9 cellular contexts compared by ENCODE assay signal in the genomic region with DNA sequence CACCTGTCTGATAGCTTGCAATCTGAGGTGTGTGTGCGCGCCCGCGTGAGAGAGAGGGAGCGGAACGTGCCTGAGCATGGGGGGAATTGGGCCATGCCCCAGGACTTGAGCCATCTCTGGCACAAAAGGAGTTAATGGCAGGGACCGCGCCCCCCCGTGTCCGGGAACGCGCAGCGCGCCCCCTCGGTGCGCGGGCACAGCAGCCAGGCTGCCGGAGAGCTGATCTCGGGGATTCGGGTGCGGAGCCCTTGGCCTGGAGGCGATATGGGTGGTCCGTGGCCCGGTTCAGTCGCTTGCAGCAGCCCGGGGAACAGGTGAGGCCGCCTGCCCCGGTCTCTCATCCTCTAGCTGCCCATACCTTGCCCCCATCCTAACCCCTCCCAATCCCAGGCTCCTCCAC. TPM values are rescaled to one million over a fixed set of nuclear protein-coding genes. Genes with fewer than 3 reads are reported as not detected.
A peak's percentile ranks its signal among the peaks of the same experiment; 100 is the strongest.
DNase-seq lines count a peak whose midpoint lies in the region; ATAC-seq and TF ChIP-seq lines count a peak whose summit lies in the region.
"Had no signal": no experiment of that assay in that cellular context is flagged by ENCODE, and none has a peak within 500 bp of the region (broad histone marks: within the 10 kb centered on the region; RNA-seq: fewer than 3 reads in every experiment).

Gene NLGN3 (plus strand): TSS at position 191 of the 400 bp plus-strand sequence. CDS start 2,909 bp downstream, outside the sequence.

- ATAC-seq in HCT116 (no peak), HG03342 (IDR thresholded peaks at IDR 0.05; ENCODE audit: unreplicated experiment) (no peak), GM18505 (IDR thresholded peaks at IDR 0.05; ENCODE audit: unreplicated experiment) (no peak)
- no peak for ATAC-seq in naive thymus-derived CD8-positive, alpha-beta T cell

- H3K4me3 ChIP-seq in HCT116 (replicated peaks in 1 of 2; ENCODE audit: low read depth in 1 of 2, low read length in 2 of 2), result no peak within 1 kb of the TSS

- no peak within 1 kb of the TSS for H3K9ac ChIP-seq in HCT116 (ENCODE audit: low read length)

- POLR2A ChIA-PET in HCT116 (lab: Charles Lee), result no interaction called here
- POLR2A ChIA-PET in naive thymus-derived CD8-positive, alpha-beta T cell (lab: Charles Lee), result interaction anchor here (0.6 kb wide), 1 partner anchor 43 kb away, joined by 3 read pairs; no protein-coding TSS in a partner anchor

- H3K27ac ChIP-seq in HCT116 (ENCODE audit: low read depth, low read length), result no peak within 1 kb of the TSS

- H3K27ac Mint-ChIP-seq in endothelial cell (ENCODE audit: unreplicated experiment), result peak within 1 kb of the TSS; percentile 42
- peak within 1 kb of the TSS; percentile 52 to 86 (median 75) for H3K27ac Mint-ChIP-seq in naive thymus-derived CD8-positive, alpha-beta T cell

- TF ChIP-seq POLR2A in HCT116 (IDR thresholded peaks at IDR 0.05; ENCODE audit: borderline replicate concordance, extremely low read depth, insufficient read depth, insufficient read length) (no peak), GM18505 (IDR thresholded peaks at IDR 0.05; ENCODE audit: borderline replicate concordance, extremely low read depth, insufficient read depth, insufficient read length) (no peak)

- H3K36me3 Mint-ChIP-seq in endothelial cell (ENCODE audit: low read depth, unreplicated experiment), result peaks cover 3% of the 10 kb centered on the region
- H3K36me3 Mint-ChIP-seq in naive thymus-derived CD8-positive, alpha-beta T cell, result peaks cover 0 to 26% (median 0%) of the 10 kb centered on the region in 3 donors

- H3K9me3 Mint-ChIP-seq in endothelial cell (ENCODE audit: unreplicated experiment), result no peaks in the 10 kb centered on the region
- H3K9me3 Mint-ChIP-seq in naive thymus-derived CD8-positive, alpha-beta T cell, result no peaks in the 10 kb centered on the region

- H4K20me1 ChIP-seq in HCT116 (ENCODE audit: insufficient read depth), result no peaks in the 10 kb centered on the region

- H3K79me2 ChIP-seq in HCT116 (ENCODE audit: insufficient read depth, low read length), result no peaks in the 10 kb centered on the region

- H3K4me1 ChIP-seq in HCT116 (ENCODE audit: control insufficient read depth in 1 of 2, insufficient read depth in 2 of 2, low read length in 2 of 2), result peaks cover 4 to 15% of the 10 kb centered on the region in 2 experiments; a peak in 3 of 4 replicates

- intact Hi-C loops in HCT116 (cut with micrococcal nuclease), result no loop called here

- RAD21 ChIA-PET in HCT116 (lab: Charles Lee; ENCODE audit: low non-redundant PET in 1 of 2, low total read pairs in 2 of 2, uncharacterized antibody in 2 of 2, unreplicated experiment in 2 of 2), result no interaction called here

- H3K9me3 ChIP-seq in HCT116 (ENCODE audit: control insufficient read depth in 1 of 2, insufficient read depth in 1 of 2, low read depth in 1 of 2, low read length in 2 of 2), result no peaks in the 10 kb centered on the region

- peak; percentile 38 for DNase-seq in 8988T
- no peak for DNase-seq in HCT116 (ENCODE audit: low read depth, low spot score)
- DNase-seq in endothelial cell (ENCODE audit: low spot score), result no peak
- no peak for DNase-seq in naive thymus-derived CD8-positive, alpha-beta T cell
- DNase-seq in CD1c-positive myeloid dendritic cell (ENCODE audit: extremely low spot score), result no peak
- DNase-seq in NCI-H2107 (lab: John Stamatoyannopoulos, UW), result no peak
- DNase-seq: MV-4-11 had no signal

- H2AFZ ChIP-seq in HCT116 (ENCODE audit: low read depth, low read length, poor library complexity, severe bottlenecking), result no peak within 1 kb of the TSS

- H3K4me3 Mint-ChIP-seq in endothelial cell (ENCODE audit: unreplicated experiment), result peak within 1 kb of the TSS; percentile 65
- H3K4me3 Mint-ChIP-seq in naive thymus-derived CD8-positive, alpha-beta T cell, result peak within 1 kb of the TSS in 6 of 10 donors; percentile 33 to 82 (median 55)

- peak within 1 kb of the TSS; percentile 65 for H3K4me2 ChIP-seq in HCT116 (ENCODE audit: low read length)

- H3K27me3 ChIP-seq in HCT116 (ENCODE audit: insufficient read depth, low read length), result no peaks in the 10 kb centered on the region

- H3K36me3 ChIP-seq in HCT116 (ENCODE audit: control insufficient read depth in 1 of 2, insufficient read depth in 2 of 2, low read length in 2 of 2), result no peaks in the 10 kb centered on the region; a peak in 1 of 4 replicates

- peaks cover 8% of the 10 kb centered on the region for H3K27me3 Mint-ChIP-seq in endothelial cell (ENCODE audit: unreplicated experiment)
- no peaks in the 10 kb centered on the region for H3K27me3 Mint-ChIP-seq in naive thymus-derived CD8-positive, alpha-beta T cell

- no peak for TF ChIP-seq CTCF in HCT116 (IDR thresholded peaks at IDR 0.05 in 2 of 3, conservative IDR thresholded peaks at IDR 0.05 in 1 of 3; ENCODE audit: borderline replicate concordance in 1 of 3, insufficient read depth in 1 of 3, low read depth in 2 of 3, low read length in 2 of 3)
- no peak for TF ChIP-seq CTCF in endothelial cell (IDR thresholded peaks at IDR 0.05; ENCODE audit: unreplicated experiment)

- BruUV-seq in HCT116 (replicated peaks; lab: Mats Ljungman, UMichigan), result no TSS peak

- no peak for TF ChIP-seq RAD21 in HCT116 (IDR thresholded peaks at IDR 0.05; ENCODE audit: low read depth)

- CTCF ChIA-PET in HCT116 (lab: Charles Lee), result no interaction called here

- H3K4me1 Mint-ChIP-seq in endothelial cell (ENCODE audit: unreplicated experiment), result peaks cover 12% of the 10 kb centered on the region
- H3K4me1 Mint-ChIP-seq in naive thymus-derived CD8-positive, alpha-beta T cell, result peaks cover 7 to 27% (median 18%) of the 10 kb centered on the region in 4 donors

- no peaks in the 10 kb centered on the region for H3K9me2 ChIP-seq in HCT116 (ENCODE audit: insufficient read depth)

TF ChIP-seq in HCT116, 20 proteins besides CTCF, POLR2A, EP300 and RAD21:
- TF ChIP-seq SIN3A (IDR thresholded peaks at IDR 0.05; ENCODE audit: low read depth) (no peak), YY1 (IDR thresholded peaks at IDR 0.05; ENCODE audit: extremely low read depth, insufficient replicate concordance, low read depth, low read length) (no peak), EZH2phosphoT487 (IDR thresholded peaks at IDR 0.05; ENCODE audit: borderline replicate concordance) (no peak), JUND (IDR thresholded peaks at IDR 0.05) (no peak), EGR1 (IDR thresholded peaks at IDR 0.05; ENCODE audit: low read depth) (no peak), EZH2 (IDR thresholded peaks at IDR 0.05) (no peak), SP1 (IDR thresholded peaks at IDR 0.05; ENCODE audit: low read depth) (no peak), TCF7L2 (IDR thresholded peaks at IDR 0.05; ENCODE audit: borderline replicate concordance, extremely low read depth, insufficient read depth, insufficient read length) (no peak)
- TF ChIP-seq, protein P1, sequence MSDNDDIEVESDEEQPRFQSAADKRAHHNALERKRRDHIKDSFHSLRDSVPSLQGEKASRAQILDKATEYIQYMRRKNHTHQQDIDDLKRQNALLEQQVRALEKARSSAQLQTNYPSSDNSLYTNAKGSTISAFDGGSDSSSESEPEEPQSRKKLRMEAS (IDR thresholded peaks at IDR 0.05), result no peak
- TF ChIP-seq, protein P2, sequence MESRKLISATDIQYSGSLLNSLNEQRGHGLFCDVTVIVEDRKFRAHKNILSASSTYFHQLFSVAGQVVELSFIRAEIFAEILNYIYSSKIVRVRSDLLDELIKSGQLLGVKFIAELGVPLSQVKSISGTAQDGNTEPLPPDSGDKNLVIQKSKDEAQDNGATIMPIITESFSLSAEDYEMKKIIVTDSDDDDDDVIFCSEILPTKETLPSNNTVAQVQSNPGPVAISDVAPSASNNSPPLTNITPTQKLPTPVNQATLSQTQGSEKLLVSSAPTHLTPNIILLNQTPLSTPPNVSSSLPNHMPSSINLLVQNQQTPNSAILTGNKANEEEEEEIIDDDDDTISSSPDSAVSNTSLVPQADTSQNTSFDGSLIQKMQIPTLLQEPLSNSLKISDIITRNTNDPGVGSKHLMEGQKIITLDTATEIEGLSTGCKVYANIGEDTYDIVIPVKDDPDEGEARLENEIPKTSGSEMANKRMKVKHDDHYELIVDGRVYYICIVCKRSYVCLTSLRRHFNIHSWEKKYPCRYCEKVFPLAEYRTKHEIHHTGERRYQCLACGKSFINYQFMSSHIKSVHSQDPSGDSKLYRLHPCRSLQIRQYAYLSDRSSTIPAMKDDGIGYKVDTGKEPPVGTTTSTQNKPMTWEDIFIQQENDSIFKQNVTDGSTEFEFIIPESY (IDR thresholded peaks at IDR 0.05; ENCODE audit: extremely low read depth, insufficient replicate concordance, low read length), result no peak
TF ChIP-seq in HCT116: peak in this region for 0.

RNA-seq across cellular contexts. Expression of gene NLGN3, which starts in this region (rescaled TPM):
- total RNA-seq in HCT116 (2021; ENCODE audit: unreplicated experiment) (1.4 TPM), endothelial cell (ENCODE audit: unreplicated experiment) (1.7 TPM)
- polyA plus RNA-seq in HCT116 (2012), result 1.3 and 1.8 TPM in 2 replicates
- total RNA-seq in naive thymus-derived CD8-positive, alpha-beta T cell, result 1 to 10 TPM; 2.7 to 3.1 TPM
- under 1 TPM; 0.06 to 0.25 (median 0.14) TPM for polyA plus RNA-seq in naive thymus-derived CD8-positive, alpha-beta T cell
